ENCODE assay signal across 10 cellular contexts in genomic region chr22:45976351-45977002, GRCh38. TPM values are rescaled to one million over a fixed set of nuclear protein-coding genes. Genes with fewer than 3 reads are reported as not detected.
DNase-seq lines count a peak whose midpoint lies in the region; ATAC-seq and TF ChIP-seq lines count a peak whose summit lies in the region.
"Had no signal": no experiment of that assay in that cellular context is flagged by ENCODE, and none has a peak within 500 bp of the region (broad histone marks: within the 10 kb centered on the region; RNA-seq: fewer than 3 reads in every experiment).

No MANE protein-coding gene starts in this region.

- peaks cover 0 to 3% (median 0%) of the 10 kb centered on the region in 5 experiments for H3K9me3 Mint-ChIP-seq in brain

- H3K27ac ChIP-seq in right cardiac atrium (ENCODE audit: low read length), result no peak overlapping the region
- H3K27ac ChIP-seq in lower lobe of right lung, result peak overlapping the region; percentile 65
- H3K27ac ChIP-seq in vagina, result peak overlapping the region; percentile 39
- no peak overlapping the region for H3K27ac ChIP-seq in gastroesophageal sphincter

- peaks cover 60% of the 10 kb centered on the region for H3K27me3 Mint-ChIP-seq in brain

- DNase-seq in right cardiac atrium (no peak), left cardiac atrium (no peak), lower lobe of right lung (no peak), vagina (ENCODE audit: extremely low spot score in 2 of 2) (no peak), posterior cingulate gyrus (no peak)
- DNase-seq: MV-4-11, SHP77 treated with DMSO at 0.1 percent for 48 hours had no signal

- H3K27me3 ChIP-seq in right cardiac atrium (ENCODE audit: control insufficient read depth, insufficient read depth) (no peaks in the 10 kb centered on the region), lower lobe of right lung (ENCODE audit: low read depth) (peaks cover 64% of the 10 kb centered on the region), vagina (peaks cover 10% of the 10 kb centered on the region), gastroesophageal sphincter (peaks cover 78% of the 10 kb centered on the region)

- intact Hi-C loops in right cardiac atrium (cut with DNase I) (loop anchor here in 1 of 4 donors (2.0 kb wide), 1 partner anchor 112 kb away; no protein-coding TSS in a partner anchor), left cardiac atrium (cut with DNase I) (no loop called here), lower lobe of right lung (cut with DNase I) (no loop called here), vagina (cut with DNase I) (no loop called here), posterior cingulate gyrus (cut with DNase I) (no loop called here)

- H3K4me1 ChIP-seq in right cardiac atrium (ENCODE audit: control insufficient read depth, insufficient read depth, low read length) (no peaks in the 10 kb centered on the region), lower lobe of right lung (peaks cover 35% of the 10 kb centered on the region), vagina (peaks cover 45% of the 10 kb centered on the region), gastroesophageal sphincter (peaks cover 0 to 58% (median 21%) of the 10 kb centered on the region in 3 donors)

- H3K4me3 ChIP-seq in right cardiac atrium (ENCODE audit: low read length) (peak overlapping the region; percentile 43), lower lobe of right lung (peak overlapping the region; percentile 56), vagina (peak overlapping the region; percentile 46 to 48), gastroesophageal sphincter (peak overlapping the region in 1 of 2 donors; percentile 40)

- TF ChIP-seq CTCF in brain (conservative IDR thresholded peaks at IDR 0.05) (no peak), lower lobe of right lung (IDR thresholded peaks at IDR 0.05) (no peak), vagina (IDR thresholded peaks at IDR 0.05) (no peak), gastroesophageal sphincter (IDR thresholded peaks at IDR 0.05) (no peak)

- H3K27ac Mint-ChIP-seq in brain, result no peak overlapping the region

- peaks cover 22% of the 10 kb centered on the region for H3K4me1 Mint-ChIP-seq in brain

- ATAC-seq in right cardiac atrium, result no peak
- ATAC-seq in left cardiac atrium, result no peak
- no peak for ATAC-seq in lower lobe of right lung
- ATAC-seq in gastroesophageal sphincter, result no peak
- ATAC-seq in HG02763 (IDR thresholded peaks at IDR 0.05; ENCODE audit: unreplicated experiment), result no peak

- no peaks in the 10 kb centered on the region for H3K9me3 ChIP-seq in right cardiac atrium (ENCODE audit: control insufficient read depth, low read length)
- H3K9me3 ChIP-seq in lower lobe of right lung, result no peaks in the 10 kb centered on the region
- no peaks in the 10 kb centered on the region for H3K9me3 ChIP-seq in vagina
- no peaks in the 10 kb centered on the region for H3K9me3 ChIP-seq in gastroesophageal sphincter

- under 1% methylated on average over 77 of the region's 77 CpGs for WGBS in right cardiac atrium
- no CpG with 5 or more reads among the region's 77 CpGs for WGBS in gastroesophageal sphincter (ENCODE audit: low coverage in 1 of 2), 2 donors

- H3K36me3 Mint-ChIP-seq in brain, result no peaks in the 10 kb centered on the region

- TF ChIP-seq POLR2A in vagina (IDR thresholded peaks at IDR 0.05) (no peak), gastroesophageal sphincter (IDR thresholded peaks at IDR 0.05) (no peak)

- H3K4me3 Mint-ChIP-seq in brain, result peak overlapping the region; percentile 75 to 86 (median 83)

- no peaks in the 10 kb centered on the region for H3K36me3 ChIP-seq in lower lobe of right lung
- H3K36me3 ChIP-seq in vagina, result no peaks in the 10 kb centered on the region
- no peaks in the 10 kb centered on the region for H3K36me3 ChIP-seq in gastroesophageal sphincter

- TF ChIP-seq EP300 in gastroesophageal sphincter (IDR thresholded peaks at IDR 0.05), result no peak

RNA-seq across cellular contexts. Expression of gene WNT7B, which starts 0.5 kb away (rescaled TPM):
- total RNA-seq in right cardiac atrium (not detected), left cardiac atrium (not detected), lower lobe of right lung (6.3 TPM), vagina (7.1 TPM), gastroesophageal sphincter (1 to 10 TPM in 1 of 4 donors, not detected in 3; 1.2 TPM)
- polyA plus RNA-seq in right cardiac atrium (not detected), brain (ENCODE audit: insufficient read depth, low read depth, low replicate concordance) (15.9 TPM)

Comparison
In these comparisons a context has a peak if more than half of its experiments do, and no peak if none do; other contexts are left out.
1. H3K27ac ChIP-seq: peak in lower lobe of right lung (single experiment) and vagina (single experiment); none in right cardiac atrium (single experiment) and gastroesophageal sphincter (0 of 4).